In the genomic region with DNA sequence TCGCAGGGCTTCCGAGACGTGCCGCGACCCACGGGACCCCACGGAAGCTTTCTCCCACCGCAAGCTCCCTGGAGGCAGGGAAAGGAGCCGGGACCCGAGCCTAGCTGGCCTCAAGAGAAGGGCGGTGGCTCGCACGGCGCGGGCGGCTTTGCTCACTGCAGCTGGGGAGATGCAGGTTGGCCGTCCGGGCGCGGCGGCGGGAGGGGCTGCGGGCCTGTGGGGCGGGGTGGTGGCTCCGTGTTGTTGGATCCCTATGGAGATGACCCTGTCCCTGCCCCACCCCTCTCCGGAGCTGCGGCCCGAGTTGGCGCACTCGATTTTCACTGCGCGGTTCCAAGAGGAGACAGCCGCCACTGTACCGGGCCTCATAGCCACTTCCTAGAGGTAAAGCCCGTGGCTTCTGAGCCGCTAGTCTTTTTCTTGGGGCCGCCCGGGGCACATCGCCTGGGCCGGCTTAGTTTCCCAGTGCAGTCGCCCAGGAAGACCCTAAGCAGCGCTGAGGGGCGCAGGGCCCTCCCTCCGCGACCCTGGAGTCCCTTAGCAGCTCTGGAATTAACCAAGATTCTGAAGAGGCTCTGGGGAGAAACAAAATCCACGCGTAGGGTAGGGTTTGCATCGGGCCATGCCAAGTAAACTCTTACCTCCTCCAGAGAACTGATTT, we compare ENCODE assay signal across 9 cellular contexts. TPM values are rescaled to one million over a fixed set of nuclear protein-coding genes. Genes with fewer than 3 reads are reported as not detected.
DNase-seq lines count a peak whose midpoint lies in the region; ATAC-seq, FAIRE-seq and TF ChIP-seq lines count a peak whose summit lies in the region.
"Had no signal": no experiment of that assay in that cellular context is flagged by ENCODE, and none has a peak within 500 bp of the region (broad histone marks: within the 10 kb centered on the region; RNA-seq: fewer than 3 reads in every experiment).

A gene with protein sequence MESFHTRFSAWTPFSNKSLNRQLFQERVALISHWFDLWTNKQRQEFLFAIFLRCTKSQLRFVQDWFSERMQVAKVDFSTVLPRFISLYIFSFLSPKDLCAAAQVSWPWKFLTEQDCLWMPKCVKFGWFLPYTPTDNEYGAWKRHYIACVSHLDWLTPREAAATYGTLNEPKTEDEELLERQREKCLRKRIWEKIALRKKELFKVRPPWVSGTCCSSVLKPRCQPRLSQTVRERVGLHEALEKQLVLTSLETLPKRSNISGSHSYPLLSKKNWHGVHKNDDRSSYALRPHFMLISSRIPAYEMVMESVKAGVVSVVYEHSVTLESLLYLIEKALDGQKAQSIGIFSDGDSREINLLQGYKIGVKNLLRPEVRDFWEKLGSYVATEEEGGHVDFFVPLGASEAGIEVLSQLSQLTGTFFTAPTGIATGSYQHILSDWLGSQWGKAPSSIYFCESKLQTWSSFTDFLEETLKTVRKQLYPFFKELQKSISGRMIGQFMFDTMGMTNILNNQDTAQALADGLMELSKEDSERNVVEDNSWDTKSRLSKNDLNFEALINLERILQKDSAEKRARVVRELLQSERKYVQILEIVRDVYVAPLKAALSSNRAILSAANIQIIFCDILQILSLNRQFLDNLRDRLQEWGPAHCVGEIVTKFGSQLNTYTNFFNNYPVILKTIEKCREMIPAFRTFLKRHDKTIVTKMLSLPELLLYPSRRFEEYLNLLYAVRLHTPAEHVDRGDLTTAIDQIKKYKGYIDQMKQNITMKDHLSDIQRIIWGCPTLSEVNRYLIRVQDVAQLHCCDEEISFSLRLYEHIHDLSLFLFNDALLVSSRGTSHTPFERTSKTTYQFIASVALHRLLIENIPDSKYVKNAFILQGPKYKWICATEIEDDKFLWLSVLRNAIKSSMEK (plus strand): TSS at position 279 of the 661 bp plus-strand sequence. CDS start 17,188 bp downstream, outside the sequence.

- no peaks in the 10 kb centered on the region for H3K4me1 Mint-ChIP-seq in endothelial cell (ENCODE audit: unreplicated experiment)
- H3K4me1 Mint-ChIP-seq in activated CD4-positive, alpha-beta memory T cell treated with anti-CD3 and anti-CD28 coated beads for 36 hours (ENCODE audit: low read depth), result no peaks in the 10 kb centered on the region

- intact Hi-C loops in thyroid gland (cut with DNase I), result no loop called here
- intact Hi-C loops in activated CD4-positive, alpha-beta memory T cell treated with anti-CD3 and anti-CD28 coated beads for 36 hours (cut with micrococcal nuclease), result no loop called here

- H3K36me3 Mint-ChIP-seq in endothelial cell (ENCODE audit: low read depth, unreplicated experiment), result no peaks in the 10 kb centered on the region
- H3K36me3 Mint-ChIP-seq in activated CD4-positive, alpha-beta memory T cell treated with anti-CD3 and anti-CD28 coated beads for 36 hours, result peaks cover 9% of the 10 kb centered on the region

- POLR2A ChIA-PET in activated CD4-positive, alpha-beta memory T cell treated with anti-CD3 and anti-CD28 coated beads for 36 hours (lab: Charles Lee), result no interaction called here

- peak; percentile 79 for ATAC-seq in lung (ENCODE audit: insufficient read depth, low FRiP score)

- no peaks in the 10 kb centered on the region for H3K9me3 Mint-ChIP-seq in endothelial cell (ENCODE audit: unreplicated experiment)
- no peaks in the 10 kb centered on the region for H3K9me3 Mint-ChIP-seq in activated CD4-positive, alpha-beta memory T cell treated with anti-CD3 and anti-CD28 coated beads for 36 hours

- peak within 1 kb of the TSS; percentile 14 for H3K27ac Mint-ChIP-seq in endothelial cell (ENCODE audit: unreplicated experiment)
- H3K27ac Mint-ChIP-seq in activated CD4-positive, alpha-beta memory T cell treated with anti-CD3 and anti-CD28 coated beads for 36 hours, result no peak within 1 kb of the TSS

- TF ChIP-seq CTCF in endothelial cell (IDR thresholded peaks at IDR 0.05; ENCODE audit: unreplicated experiment), result no peak
- TF ChIP-seq CTCF in lung (IDR thresholded peaks at IDR 0.05; ENCODE audit: control extremely low read depth, extremely low read depth), result no peak
- TF ChIP-seq CTCF in thyroid gland (IDR thresholded peaks at IDR 0.05), result no peak

- CTCF ChIA-PET in activated CD4-positive, alpha-beta memory T cell treated with anti-CD3 and anti-CD28 coated beads for 36 hours (lab: Charles Lee), result no interaction called here

- H3K9me3 ChIP-seq in lung (ENCODE audit: control insufficient read depth in 2 of 2, insufficient read depth in 1 of 2, low read length in 1 of 2), result peaks cover 0 to 2% of the 10 kb centered on the region in 2 donors
- H3K9me3 ChIP-seq in thyroid gland, result no peaks in the 10 kb centered on the region

- WGBS in lung, 2 donors, result 15 to 21% methylated on average over 48 of the region's 48 CpGs
- WGBS in thyroid gland, 2 donors, result 4 to 10% methylated on average over 30 to 43 of the region's 48 CpGs

- H3K4me3 ChIP-seq in lung, result no peak within 1 kb of the TSS
- H3K4me3 ChIP-seq in thyroid gland (replicated peaks in 1 of 3), result peak within 1 kb of the TSS in 1 of 3 donors; percentile 19

- DNase-seq in NCI-H146 (lab: John Stamatoyannopoulos, UW) (peak; percentile 90), endothelial cell (ENCODE audit: low spot score) (peak; percentile 52), lung (ENCODE audit: low spot score) (peak; percentile 74), thyroid gland (peak; percentile 62 to 66), RCC 7860 (ENCODE audit: low spot score) (no peak), OCI-M1 (lab: John Stamatoyannopoulos, UW) (no peak), amniotic stem cell (lab: John Stamatoyannopoulos, UW) (no peak)
- DNase-seq in activated CD4-positive, alpha-beta memory T cell treated with anti-CD3 and anti-CD28 coated beads for 36 hours, result no peak
- DNase-seq: T1000 had no signal

- FAIRE-seq in RCC 7860 (lab: Jason Lieb, UNC), result no peak

- peak within 1 kb of the TSS in 1 of 2 donors; percentile 24 for H3K27ac ChIP-seq in lung (ENCODE audit: low read depth in 1 of 2, low read length in 1 of 2)
- H3K27ac ChIP-seq in thyroid gland, result peak within 1 kb of the TSS in 1 of 3 donors; percentile 35

- no peak within 1 kb of the TSS for H3K4me3 Mint-ChIP-seq in endothelial cell (ENCODE audit: unreplicated experiment)
- H3K4me3 Mint-ChIP-seq in activated CD4-positive, alpha-beta memory T cell treated with anti-CD3 and anti-CD28 coated beads for 36 hours, result no peak within 1 kb of the TSS

- no peaks in the 10 kb centered on the region for H3K4me1 ChIP-seq in lung (ENCODE audit: control insufficient read depth in 2 of 2, insufficient read depth in 2 of 2, low read length in 2 of 2)
- H3K4me1 ChIP-seq in thyroid gland, result no peaks in the 10 kb centered on the region

- no peaks in the 10 kb centered on the region for H3K27me3 Mint-ChIP-seq in endothelial cell (ENCODE audit: unreplicated experiment)
- peaks cover 8% of the 10 kb centered on the region for H3K27me3 Mint-ChIP-seq in activated CD4-positive, alpha-beta memory T cell treated with anti-CD3 and anti-CD28 coated beads for 36 hours

- H3K27me3 ChIP-seq in lung (ENCODE audit: control insufficient read depth, insufficient read depth) (no peaks in the 10 kb centered on the region), thyroid gland (no peaks in the 10 kb centered on the region)

- TF ChIP-seq POLR2A in thyroid gland (IDR thresholded peaks at IDR 0.05), result no peak

- H3K36me3 ChIP-seq in lung (ENCODE audit: control insufficient read depth in 2 of 2, insufficient read depth in 2 of 2, low read length in 2 of 2) (peaks cover 3 to 4% of the 10 kb centered on the region in 2 donors), thyroid gland (peaks cover 3 to 7% of the 10 kb centered on the region in 2 donors)

RNA-seq across cellular contexts. Expression of the gene that starts here (rescaled TPM):
- total RNA-seq in endothelial cell (ENCODE audit: unreplicated experiment) (not detected), lung (10 to 100 TPM; 13.4 to 15.3 TPM), thyroid gland (1 to 10 TPM in 1 of 4 donors, under 1 TPM in 3; 0.11 to 8.7 (median 0.16) TPM)
- 1 to 10 TPM; 2.1 to 4.0 TPM for polyA plus RNA-seq in lung
- not detected for total RNA-seq in activated CD4-positive, alpha-beta memory T cell treated with anti-CD3 and anti-CD28 coated beads for 36 hours

Comparison
In these comparisons a context has a peak if more than half of its experiments do, and no peak if none do; other contexts are left out.
1. Peak in DNase-seq in endothelial cell; RNA of the gene not detected or under 1 TPM.
2. DNase-seq: peak in NCI-H146 (single experiment), lung (single experiment) and thyroid gland (2 of 2); none in RCC 7860 (single experiment), activated CD4-positive, alpha-beta memory T cell treated with anti-CD3 and anti-CD28 coated beads for 36 hours (single experiment), OCI-M1 (single experiment) and amniotic stem cell (single experiment).